In the genomic region with DNA sequence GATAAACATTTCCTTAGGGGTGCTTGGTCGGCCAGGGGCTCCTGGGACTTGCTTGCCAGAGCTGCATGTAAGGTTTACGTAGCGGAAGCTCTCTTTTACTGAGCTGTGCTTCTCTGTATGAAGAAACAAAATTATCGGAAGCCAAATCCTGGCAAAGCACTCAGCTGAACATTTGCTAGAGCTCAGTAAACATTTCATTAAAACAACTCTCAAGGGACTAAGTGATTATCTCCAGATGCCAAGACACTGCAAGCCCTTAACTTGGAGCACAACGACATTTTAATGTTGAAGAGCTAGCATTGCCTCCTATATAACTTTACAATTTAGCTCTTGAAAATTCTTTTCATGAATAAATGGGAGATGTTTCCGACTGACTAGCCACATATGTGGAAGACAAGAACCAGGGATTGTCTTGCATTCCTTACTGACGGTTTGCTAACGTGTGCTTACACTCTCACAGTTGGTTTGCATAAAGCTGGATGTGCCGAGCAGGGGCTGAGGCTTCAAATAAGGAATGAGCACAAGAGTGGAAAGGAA, we compare ENCODE assay signal across 15 cellular contexts. TPM values are rescaled to one million over a fixed set of nuclear protein-coding genes. Genes with fewer than 3 reads are reported as not detected.
DNase-seq lines count a peak whose midpoint lies in the region; ATAC-seq and TF ChIP-seq lines count a peak whose summit lies in the region.
"Had no signal": no experiment of that assay in that cellular context is flagged by ENCODE, and none has a peak within 500 bp of the region (broad histone marks: within the 10 kb centered on the region; RNA-seq: fewer than 3 reads in every experiment).

No MANE protein-coding gene starts in this region.

- DNase-seq in AG08395 (ENCODE audit: low spot score) (peak; percentile 46), NCI-H1694 treated with DMSO at 0.1 percent for 48 hours (lab: John Stamatoyannopoulos, UW) (peak; percentile 67), fibroblast of gingiva (ENCODE audit: low read depth) (peak; percentile 86), BE2C (no peak), PC-3 (no peak)
- DNase-seq: foreskin keratinocyte, mesendoderm, NCI-H1048, T-helper 9 cell had no signal

- H3K4me2 ChIP-seq in PC-3 (ENCODE audit: low read length), result no peak overlapping the region

- no peaks in the 10 kb centered on the region for H3K79me2 ChIP-seq in PC-3 (ENCODE audit: low read length)

- intact Hi-C loops in PC-3 (cut with micrococcal nuclease), result no loop called here

- peaks cover 34% of the 10 kb centered on the region for H3K4me1 ChIP-seq in muscle layer of colon (ENCODE audit: insufficient read depth, low read length)
- no peaks in the 10 kb centered on the region; the same call in 1 of the 2 replicates for H3K4me1 ChIP-seq in BE2C
- peaks cover 5% of the 10 kb centered on the region; the same call in 1 of the 2 replicates for H3K4me1 ChIP-seq in PC-3 (ENCODE audit: insufficient read depth, low read length)
- H3K4me1 ChIP-seq: body of pancreas, foreskin keratinocyte had no signal

- no TSS peak for BruUV-seq in PC-3 (replicated peaks; lab: Mats Ljungman, UMichigan)

- H3K36me3 ChIP-seq in muscle layer of colon (ENCODE audit: insufficient read depth, low read length), result no peaks in the 10 kb centered on the region
- H3K36me3 ChIP-seq in BE2C, result no peaks in the 10 kb centered on the region
- H3K36me3 ChIP-seq in PC-3 (ENCODE audit: low read depth, low read length), result no peaks in the 10 kb centered on the region

- no peak overlapping the region for H2AFZ ChIP-seq in PC-3 (ENCODE audit: low read length)

- no peak overlapping the region for H3K9ac ChIP-seq in muscle layer of colon (ENCODE audit: low read length)
- no peak overlapping the region for H3K9ac ChIP-seq in PC-3 (ENCODE audit: low read length)

- H3K27me3 ChIP-seq in muscle layer of colon (ENCODE audit: control insufficient read depth in 1 of 2, insufficient read depth in 2 of 2, low read length in 2 of 2), result no peaks in the 10 kb centered on the region
- H3K27me3 ChIP-seq in BE2C, result no peaks in the 10 kb centered on the region
- no peaks in the 10 kb centered on the region for H3K27me3 ChIP-seq in PC-3 (ENCODE audit: low read length)
- H3K27me3 ChIP-seq: body of pancreas had no signal

- TF ChIP-seq CTCF in BE2C (IDR thresholded peaks at IDR 0.05; ENCODE audit: low read depth, low read length) (no peak), PC-3 (conservative IDR thresholded peaks at IDR 0.05; ENCODE audit: low read depth, low read length) (no peak)

- no peaks in the 10 kb centered on the region for H4K20me1 ChIP-seq in PC-3 (ENCODE audit: low read length)

- H3K27ac ChIP-seq in muscle layer of colon (ENCODE audit: low read depth, low read length), result peak overlapping the region; percentile 94
- no peak overlapping the region for H3K27ac ChIP-seq in PC-3 (ENCODE audit: low read length)
- H3K27ac ChIP-seq: body of pancreas, foreskin keratinocyte, HL-60 had no signal

- H3K9me2 ChIP-seq in PC-3 (replicated peaks; ENCODE audit: low read length), result no peaks in the 10 kb centered on the region

- ATAC-seq in PC-3, result no peak
- ATAC-seq in GM18909 (IDR thresholded peaks at IDR 0.05; ENCODE audit: poor library complexity, unreplicated experiment), result no peak
- ATAC-seq in GM18868 (IDR thresholded peaks at IDR 0.05; ENCODE audit: unreplicated experiment), result no peak
- ATAC-seq: body of pancreas, foreskin keratinocyte had no signal

- POLR2A ChIA-PET in PC-3 (lab: Charles Lee; ENCODE audit: unreplicated experiment), result interaction anchor here (0.6 kb wide), 1 partner anchor 45 kb away, joined by 10 read pairs; no protein-coding TSS in a partner anchor

- H3F3A ChIP-seq in PC-3 (ENCODE audit: low read length, unreplicated experiment), result no peaks in the 10 kb centered on the region

- peak overlapping the region in 1 of 2 donors; percentile 45 for H3K4me3 ChIP-seq in muscle layer of colon (ENCODE audit: low read depth in 1 of 2, low read length in 2 of 2)
- no peak overlapping the region for H3K4me3 ChIP-seq in BE2C (ENCODE audit: low read depth, low read length)
- no peak overlapping the region for H3K4me3 ChIP-seq in PC-3 (ENCODE audit: low read length)
- H3K4me3 ChIP-seq: body of pancreas, skin epidermis had no signal

- CTCF ChIA-PET in PC-3 (lab: Charles Lee), result no interaction called here

- H3K9me3 ChIP-seq in muscle layer of colon (ENCODE audit: low read length) (no peaks in the 10 kb centered on the region), BE2C (no peaks in the 10 kb centered on the region), PC-3 (ENCODE audit: low read length) (no peaks in the 10 kb centered on the region)
- H3K9me3 ChIP-seq: body of pancreas had no signal

RNA-seq across cellular contexts. Expression of a gene that starts 43.3 kb away (rescaled TPM):
- 0.56 TPM for polyA plus RNA-seq in BE2C (2012; ENCODE audit: insufficient read depth, insufficient read length, low read depth)
- total RNA-seq in PC-3 (2014; rRNA removed), result 0.18 TPM in 1 of 2 replicates, not detected in the other

RNA-seq across cellular contexts. Expression of a gene that starts 44.3 kb away (rescaled TPM):
- not detected for polyA plus RNA-seq in BE2C (2012; ENCODE audit: insufficient read depth, insufficient read length, low read depth)
- not detected in 2 replicates for total RNA-seq in PC-3 (2014; rRNA removed)

Comparison
In these comparisons a context has a peak if more than half of its experiments do, and no peak if none do; other contexts are left out.
1. DNase-seq: peak in AG08395 (single experiment), NCI-H1694 treated with DMSO at 0.1 percent for 48 hours (single experiment) and fibroblast of gingiva (single experiment); none in BE2C (single experiment) and PC-3 (single experiment).